9 cellular contexts compared by ENCODE assay signal in genomic region chr7:47379629-47380324, GRCh38.
DNase-seq lines count a peak whose midpoint lies in the region; ATAC-seq and TF ChIP-seq lines count a peak whose summit lies in the region.
"Had no signal": no experiment of that assay in that cellular context is flagged by ENCODE, and none has a peak within 500 bp of the region (broad histone marks: within the 10 kb centered on the region; RNA-seq: fewer than 3 reads in every experiment).

No MANE protein-coding gene starts in this region.

- peaks cover 77 to 85% of the 10 kb centered on the region in 2 donors for H3K36me3 Mint-ChIP-seq in CD14-positive monocyte
- no peaks in the 10 kb centered on the region for H3K36me3 Mint-ChIP-seq in CD4-positive, alpha-beta T cell (ENCODE audit: low read depth)
- H3K36me3 Mint-ChIP-seq: activated naive CD4-positive, alpha-beta T cell treated with anti-CD3 and anti-CD28 coated beads, Interleukin-2, amount 50 U/mL, for 72 hours had no signal

- H3K9me3 Mint-ChIP-seq in CD14-positive monocyte, result no peaks in the 10 kb centered on the region
- H3K9me3 Mint-ChIP-seq in CD4-positive, alpha-beta T cell, result no peaks in the 10 kb centered on the region
- H3K9me3 Mint-ChIP-seq: activated naive CD4-positive, alpha-beta T cell treated with anti-CD3 and anti-CD28 coated beads, Interleukin-2, amount 50 U/mL, for 72 hours had no signal

- peak overlapping the region in 1 of 7 donors; percentile 31 for H3K27ac Mint-ChIP-seq in CD14-positive monocyte
- H3K27ac Mint-ChIP-seq in CD4-positive, alpha-beta T cell, result no peak overlapping the region
- H3K27ac Mint-ChIP-seq: activated naive CD4-positive, alpha-beta T cell treated with anti-CD3 and anti-CD28 coated beads, Interleukin-2, amount 50 U/mL, for 72 hours had no signal

- H3K27me3 ChIP-seq in aorta (ENCODE audit: control insufficient read depth in 1 of 2, insufficient read depth in 2 of 2, low read length in 1 of 2), result no peaks in the 10 kb centered on the region
- H3K27me3 ChIP-seq in CD4-positive, alpha-beta T cell (ENCODE audit: control insufficient read depth, insufficient read depth, low read length), result no peaks in the 10 kb centered on the region

- ATAC-seq in aorta (ENCODE audit: low FRiP score) (peak; percentile 72), HG03342 (IDR thresholded peaks at IDR 0.05; ENCODE audit: unreplicated experiment) (no peak)
- ATAC-seq in CD4-positive, alpha-beta T cell (ENCODE audit: poor library complexity), result no peak
- ATAC-seq: activated naive CD4-positive, alpha-beta T cell treated with anti-CD3 and anti-CD28 coated beads, Interleukin-2, amount 50 U/mL, for 72 hours had no signal

- POLR2A ChIA-PET in CD4-positive, alpha-beta T cell (lab: Charles Lee), result no interaction called here

- intact Hi-C loops in aorta (cut with DNase I), result no loop called here
- intact Hi-C loops in CD14-positive monocyte (cut with micrococcal nuclease), result no loop called here
- intact Hi-C loops in CD4-positive, alpha-beta T cell (cut with DNase I, micrococcal nuclease), result no loop called here

- 32 to 39% methylated on average over 15 to 19 of the region's 20 CpGs for WGBS in mesodermal cell (ENCODE audit: insufficient coverage in 2 of 2), 2 experiments
- WGBS in aorta, 2 donors, result 7 to 10% methylated on average over 20 of the region's 20 CpGs

- H3K9me3 ChIP-seq in mesodermal cell (ENCODE audit: control insufficient read depth, low read length), result no peaks in the 10 kb centered on the region
- no peaks in the 10 kb centered on the region for H3K9me3 ChIP-seq in aorta (ENCODE audit: control insufficient read depth, low read length)
- H3K9me3 ChIP-seq in CD4-positive, alpha-beta T cell (ENCODE audit: control insufficient read depth, low read length), result no peaks in the 10 kb centered on the region

- H3K4me1 ChIP-seq in mesodermal cell (ENCODE audit: control insufficient read depth, insufficient read depth, low read length, poor library complexity, severe bottlenecking) (peaks cover 55% of the 10 kb centered on the region), aorta (ENCODE audit: control insufficient read depth in 1 of 2, insufficient read depth in 2 of 2, low read length in 2 of 2) (peaks cover 0 to 1% of the 10 kb centered on the region in 2 donors)

- peaks cover 0 to 5% (median 0%) of the 10 kb centered on the region in 3 donors for H3K27me3 Mint-ChIP-seq in CD14-positive monocyte (ENCODE audit: low read depth in 3 of 3)
- no peaks in the 10 kb centered on the region for H3K27me3 Mint-ChIP-seq in CD4-positive, alpha-beta T cell

- CTCF ChIA-PET in CD4-positive, alpha-beta T cell (lab: Charles Lee), result no interaction called here

- H3K4me3 ChIP-seq in mesodermal cell (ENCODE audit: extremely low read depth, insufficient read depth, low read length, poor library complexity, severe bottlenecking) (no peak overlapping the region), aorta (ENCODE audit: low read length in 2 of 2) (no peak overlapping the region)

- H3K27ac ChIP-seq in epithelial cell of prostate, result peak overlapping the region; percentile 13
- peak overlapping the region; percentile 90 for H3K27ac ChIP-seq in mesodermal cell (ENCODE audit: low read depth, low read length, severe bottlenecking)
- H3K27ac ChIP-seq in aorta (ENCODE audit: low read depth in 1 of 2, low read length in 2 of 2), result peak overlapping the region in 1 of 2 donors; percentile 80
- H3K27ac ChIP-seq in CD4-positive, alpha-beta T cell (ENCODE audit: low read depth, low read length), result no peak overlapping the region

- H3K4me1 Mint-ChIP-seq in CD14-positive monocyte, result peaks cover 3% of the 10 kb centered on the region
- H3K4me1 Mint-ChIP-seq in CD4-positive, alpha-beta T cell (ENCODE audit: low read depth), result no peaks in the 10 kb centered on the region

- TF ChIP-seq CTCF in CD14-positive monocyte (IDR thresholded peaks at IDR 0.05), result no peak
- TF ChIP-seq CTCF in CD4-positive, alpha-beta T cell (IDR thresholded peaks at IDR 0.05), result no peak

- H3K36me3 ChIP-seq in mesodermal cell (ENCODE audit: control insufficient read depth, insufficient read depth, low read length), result peaks cover 13% of the 10 kb centered on the region
- H3K36me3 ChIP-seq in aorta (ENCODE audit: control insufficient read depth in 1 of 2, insufficient read depth in 2 of 2, low read length in 1 of 2), result no peaks in the 10 kb centered on the region

- DNase-seq in NCI-H1092 treated with DMSO at 0.1 percent for 48 hours (lab: John Stamatoyannopoulos, UW) (peak; percentile 25), NCI-H1092 (lab: John Stamatoyannopoulos, UW) (no peak), epithelial cell of prostate (ENCODE audit: low read depth, low spot score) (no peak), aorta (peak; percentile 82 to 89), CD14-positive monocyte (ENCODE audit: low spot score) (no peak)
- no peak for DNase-seq in CD4-positive, alpha-beta T cell

- H3K4me3 Mint-ChIP-seq in CD14-positive monocyte, result no peak overlapping the region
- no peak overlapping the region for H3K4me3 Mint-ChIP-seq in CD4-positive, alpha-beta T cell

Comparison
In these comparisons a context has a peak if more than half of its experiments do, and no peak if none do; other contexts are left out.
1. DNase-seq: peak in NCI-H1092 treated with DMSO at 0.1 percent for 48 hours (single experiment) and aorta (2 of 2); none in NCI-H1092 (single experiment), epithelial cell of prostate (single experiment), CD14-positive monocyte (single experiment) and CD4-positive, alpha-beta T cell (0 of 10).